In the genomic region with DNA sequence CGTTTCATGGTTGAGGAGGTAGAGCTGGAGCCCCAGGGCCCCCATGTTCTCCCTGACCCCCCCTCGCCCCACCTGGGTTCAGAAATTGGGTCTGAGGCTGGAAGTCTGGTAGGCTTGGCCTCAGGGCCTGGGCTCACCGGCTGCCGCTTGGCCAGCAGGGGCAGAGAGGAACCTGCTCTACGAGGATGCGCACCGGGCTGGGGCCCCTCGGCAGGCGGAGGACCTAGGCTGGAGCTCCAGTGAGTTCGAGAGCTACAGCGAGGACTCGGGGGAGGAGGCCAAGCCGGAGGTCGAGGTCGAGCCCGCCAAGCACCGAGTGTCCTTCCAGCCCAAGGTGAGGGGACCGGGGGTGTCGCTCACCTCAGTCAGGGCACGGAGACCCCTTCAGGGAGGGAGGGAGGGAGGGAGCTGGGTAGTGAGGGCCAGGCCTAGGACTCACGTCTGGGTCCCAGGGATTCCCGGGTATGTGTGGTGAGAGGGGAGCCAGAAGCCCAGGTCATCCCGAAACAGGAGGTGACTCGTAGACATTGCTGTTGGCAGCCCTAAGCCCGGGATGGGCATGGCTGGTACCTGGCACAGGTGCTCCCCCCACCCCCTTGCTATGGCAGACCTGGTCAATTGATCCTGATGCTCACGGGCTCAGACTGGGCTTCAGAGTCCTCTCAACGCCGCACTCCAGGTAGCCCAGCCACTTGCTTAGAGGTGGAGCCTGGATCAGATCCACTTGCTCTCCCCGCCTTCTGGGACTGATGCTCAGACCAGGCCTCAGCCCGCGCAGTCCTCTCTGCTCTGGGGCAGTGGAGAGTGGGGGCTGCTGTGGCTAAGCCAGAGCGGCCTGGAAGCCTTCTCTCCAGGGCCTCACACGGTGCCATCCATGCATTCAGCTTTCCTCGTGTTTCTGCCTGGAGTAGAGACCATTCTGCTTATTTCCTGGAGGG, we compare ENCODE assay signal across 20 cellular contexts.
"Had no signal": no experiment of that assay in that cellular context is flagged by ENCODE, and none has a peak within 500 bp of the region (broad histone marks: within the 10 kb centered on the region; RNA-seq: fewer than 3 reads in every experiment).

No MANE protein-coding gene starts in this region.

- H3K36me3 ChIP-seq: ovary had no signal

- H3K9me3 ChIP-seq: esophagus squamous epithelium, left ventricle myocardium inferior, ovary, right atrium auricular region, transverse colon had no signal

- H3K27ac Mint-ChIP-seq: naive B cell; nephron; stimulated activated memory B cell treated with anti-CD40 and anti-IgM and Interleukin-4, amounts not matched to agents 10 μg/mL and 1 μg/mL and 100 μg/mL, for 72 hours; stimulated activated naive CD8-positive, alpha-beta T cell treated with anti-CD3 and anti-CD28 coated beads, Interleukin-15, Interleukin-2, amounts not matched to agents 100 ng/mL and 50 ng/mL, for 24 hours had no signal

- H3K27me3 ChIP-seq: esophagus squamous epithelium, hepatocyte, ovary, right atrium auricular region, transverse colon had no signal

- H3K4me3 ChIP-seq: esophagus squamous epithelium, hepatocyte, left ventricle myocardium inferior, lung, ovary, right atrium auricular region, transverse colon had no signal

- H3K36me3 Mint-ChIP-seq: naive B cell; stimulated activated memory B cell treated with anti-CD40 and anti-IgM and Interleukin-4, amounts not matched to agents 10 μg/mL and 1 μg/mL and 100 μg/mL, for 72 hours had no signal

- H3K4me2 ChIP-seq: hepatocyte had no signal

- H3K4me3 Mint-ChIP-seq: naive B cell; nephron; stimulated activated memory B cell treated with anti-CD40 and anti-IgM and Interleukin-4, amounts not matched to agents 10 μg/mL and 1 μg/mL and 100 μg/mL, for 72 hours; stimulated activated naive CD8-positive, alpha-beta T cell treated with anti-CD3 and anti-CD28 coated beads, Interleukin-15, Interleukin-2, amounts not matched to agents 100 ng/mL and 50 ng/mL, for 24 hours had no signal

- H2AFZ ChIP-seq: hepatocyte had no signal

- DNase-seq: cortex of kidney; effector memory CD4-positive, alpha-beta T cell; esophagus squamous epithelium; foreskin fibroblast; head of caudate nucleus; kidney; left cardiac atrium; left ventricle myocardium inferior; mesenchymal stem cell; naive B cell; ovary; small intestine; stimulated activated CD4-positive, alpha-beta T cell treated with anti-CD3 and anti-CD28 coated beads, Interleukin-4, amount 100 ng/mL, for 1 hour; transverse colon had no signal

- ATAC-seq: stimulated activated memory B cell treated with anti-CD40 and anti-IgM and Interleukin-4, amounts not matched to agents 10 μg/mL and 1 μg/mL and 100 μg/mL, for 72 hours had no signal

- H3K27ac ChIP-seq: hepatocyte, left ventricle myocardium inferior, ovary, right atrium auricular region had no signal

- H3K9me3 Mint-ChIP-seq: naive B cell; nephron; stimulated activated memory B cell treated with anti-CD40 and anti-IgM and Interleukin-4, amounts not matched to agents 10 μg/mL and 1 μg/mL and 100 μg/mL, for 72 hours; stimulated activated naive CD8-positive, alpha-beta T cell treated with anti-CD3 and anti-CD28 coated beads, Interleukin-15, Interleukin-2, amounts not matched to agents 100 ng/mL and 50 ng/mL, for 24 hours had no signal

- H3K4me1 Mint-ChIP-seq: naive B cell; stimulated activated memory B cell treated with anti-CD40 and anti-IgM and Interleukin-4, amounts not matched to agents 10 μg/mL and 1 μg/mL and 100 μg/mL, for 72 hours had no signal
